24 cellular contexts compared by ENCODE assay signal in genomic region chr1:230074270-230074669, GRCh38. TPM values are rescaled to one million over a fixed set of nuclear protein-coding genes. Genes with fewer than 3 reads are reported as not detected.
A peak's percentile ranks its signal among the peaks of the same experiment; 100 is the strongest.
DNase-seq lines count a peak whose midpoint lies in the region; ATAC-seq and TF ChIP-seq lines count a peak whose summit lies in the region.
"Had no signal": no experiment of that assay in that cellular context is flagged by ENCODE, and none has a peak within 500 bp of the region (broad histone marks: within the 10 kb centered on the region; RNA-seq: fewer than 3 reads in every experiment).

No MANE protein-coding gene starts in this region.

- H2AFZ ChIP-seq in GM23248 = no peak overlapping the region
- no peak overlapping the region for H2AFZ ChIP-seq in PC-3 (ENCODE audit: low read length)
- H2AFZ ChIP-seq: neural progenitor cell had no signal

- peaks cover 4% of the 10 kb centered on the region for H3K27me3 Mint-ChIP-seq in endodermal cell (ENCODE audit: insufficient read depth)
- H3K27me3 Mint-ChIP-seq in CD8-positive, alpha-beta memory T cell = no peaks in the 10 kb centered on the region
- H3K27me3 Mint-ChIP-seq: activated CD4-positive, alpha-beta T cell treated with anti-CD3 and anti-CD28 coated beads, Interleukin-2, amount 10 ng/mL, durations not matched to agents 7 days and 5 days; stimulated activated naive B cell treated with anti-CD40 and anti-IgM and Interleukin-4, amounts not matched to agents 10 μg/mL and 1 μg/mL and 100 μg/mL, for 72 hours had no signal

- 89 to 95% methylated on average over 4 of the region's 4 CpGs for WGBS in GM23248 (ENCODE audit: low coverage in 1 of 2, low lambda C conversion rate in 2 of 2, missing lambda C conversion rate in 2 of 2), 2 experiments
- 86 to 94% methylated on average over 3 to 4 of the region's 4 CpGs for WGBS in endodermal cell (ENCODE audit: insufficient coverage in 1 of 2, insufficient read length in 1 of 2), 2 experiments

- no peak overlapping the region for H3K4me3 Mint-ChIP-seq in endodermal cell
- no peak overlapping the region for H3K4me3 Mint-ChIP-seq in CD8-positive, alpha-beta memory T cell
- H3K4me3 Mint-ChIP-seq: activated CD4-positive, alpha-beta T cell treated with anti-CD3 and anti-CD28 coated beads, Interleukin-2, amount 10 ng/mL, durations not matched to agents 7 days and 5 days; neural progenitor cell; stimulated activated naive B cell treated with anti-CD40 and anti-IgM and Interleukin-4, amounts not matched to agents 10 μg/mL and 1 μg/mL and 100 μg/mL, for 72 hours; type B pancreatic cell had no signal

- no peaks in the 10 kb centered on the region for H3K36me3 Mint-ChIP-seq in endodermal cell (ENCODE audit: low read depth)
- H3K36me3 Mint-ChIP-seq in CD8-positive, alpha-beta memory T cell = peaks cover 3 to 13% (median 7%) of the 10 kb centered on the region in 3 donors

- no TSS peak for BruUV-seq in PC-3 (replicated peaks; lab: Mats Ljungman, UMichigan)

- no peak overlapping the region for H3K4me2 ChIP-seq in GM23248 (ENCODE audit: unreplicated experiment)
- peak overlapping the region; percentile 77 for H3K4me2 ChIP-seq in PC-3 (ENCODE audit: low read length)
- peak overlapping the region; percentile 73 for H3K4me2 ChIP-seq in skeletal muscle satellite cell (ENCODE audit: low read length)
- H3K4me2 ChIP-seq: neural progenitor cell had no signal

- no peak overlapping the region for H3K4me3 ChIP-seq in GM23248
- H3K4me3 ChIP-seq in PC-3 (ENCODE audit: low read length) = peak overlapping the region; percentile 36; the same call in 1 of the 2 replicates
- no peak overlapping the region for H3K4me3 ChIP-seq in endodermal cell (ENCODE audit: low read length)
- H3K4me3 ChIP-seq in skeletal muscle satellite cell (ENCODE audit: low read length) = no peak overlapping the region
- H3K4me3 ChIP-seq in CD8-positive, alpha-beta memory T cell (ENCODE audit: low read length) = no peak overlapping the region
- H3K4me3 ChIP-seq: heart left ventricle, left lung, mucosa of descending colon, neural progenitor cell had no signal

- intact Hi-C loops in PC-3 (cut with micrococcal nuclease) = no loop called here

- POLR2A ChIA-PET in PC-3 (lab: Charles Lee; ENCODE audit: unreplicated experiment) = interaction anchor here (0.6 to 1.0 kb wide), 2 partner anchors 30 to 60 kb away, joined by 3 to 8 read pairs; no protein-coding TSS in a partner anchor
- POLR2A ChIA-PET in CD8-positive, alpha-beta memory T cell (lab: Charles Lee) = no interaction called here

- peaks cover 100% of the 10 kb centered on the region for H3K79me2 ChIP-seq in GM23248 (ENCODE audit: insufficient read depth)
- peaks cover 99% of the 10 kb centered on the region for H3K79me2 ChIP-seq in PC-3 (ENCODE audit: low read length)

- no peaks in the 10 kb centered on the region for H3K9me2 ChIP-seq in GM23248 (ENCODE audit: insufficient read depth)
- H3K9me2 ChIP-seq in PC-3 (replicated peaks; ENCODE audit: low read length) = no peaks in the 10 kb centered on the region

- TF ChIP-seq POLR2A in GM18505 (IDR thresholded peaks at IDR 0.05; ENCODE audit: borderline replicate concordance, extremely low read depth, insufficient read depth, insufficient read length) = no peak

- H4K20me1 ChIP-seq in GM23248 (ENCODE audit: insufficient read depth) (peaks cover 10% of the 10 kb centered on the region; the same call in 1 of the 2 replicates), PC-3 (ENCODE audit: low read length) (peaks cover 58% of the 10 kb centered on the region)

- no peak overlapping the region for H3K27ac Mint-ChIP-seq in endodermal cell
- H3K27ac Mint-ChIP-seq in CD8-positive, alpha-beta memory T cell = no peak overlapping the region
- H3K27ac Mint-ChIP-seq: activated CD4-positive, alpha-beta T cell treated with anti-CD3 and anti-CD28 coated beads, Interleukin-2, amount 10 ng/mL, durations not matched to agents 7 days and 5 days; neural progenitor cell; type B pancreatic cell had no signal

- H3F3A ChIP-seq in GM23248 (ENCODE audit: insufficient read depth) (peaks cover 19% of the 10 kb centered on the region), PC-3 (ENCODE audit: low read length, unreplicated experiment) (peaks cover 4% of the 10 kb centered on the region)

- CTCF ChIA-PET in PC-3 (lab: Charles Lee) = interaction anchor here (0.6 to 1.0 kb wide), 2 partner anchors 31 to 692 kb away, joined by 3 read pairs; no protein-coding TSS in a partner anchor
- CTCF ChIA-PET in CD8-positive, alpha-beta memory T cell (lab: Charles Lee) = no interaction called here

- in situ Hi-C loops in GM23248 (cut with MboI) = no loop called here

- no peak for ATAC-seq in PC-3
- ATAC-seq in GM21515 (IDR thresholded peaks at IDR 0.05; ENCODE audit: unreplicated experiment) = no peak
- no peak for ATAC-seq in GM18505 (IDR thresholded peaks at IDR 0.05; ENCODE audit: unreplicated experiment)
- ATAC-seq: left lung; mucosa of descending colon; stimulated activated naive B cell treated with anti-CD40 and anti-IgM and Interleukin-4, amounts not matched to agents 10 μg/mL and 1 μg/mL and 100 μg/mL, for 72 hours had no signal

- peak; percentile 38; the same call in 1 of the 2 replicates for TF ChIP-seq CTCF in PC-3 (conservative IDR thresholded peaks at IDR 0.05; ENCODE audit: low read depth, low read length)
- TF ChIP-seq CTCF in endodermal cell (conservative IDR thresholded peaks at IDR 0.05) = no peak

- H3K27ac ChIP-seq in GM23248 (peak overlapping the region; percentile 77; the same call in 1 of the 2 replicates), PC-3 (ENCODE audit: low read length) (peak overlapping the region; percentile 91), endodermal cell (ENCODE audit: low read depth, low read length) (no peak overlapping the region)
- H3K27ac ChIP-seq in CD8-positive, alpha-beta memory T cell (ENCODE audit: low read depth, low read length) = no peak overlapping the region
- H3K27ac ChIP-seq: C4-2B, heart left ventricle, HL-60, left lung, neural progenitor cell had no signal

- no peaks in the 10 kb centered on the region for H3K9me3 Mint-ChIP-seq in endodermal cell
- no peaks in the 10 kb centered on the region for H3K9me3 Mint-ChIP-seq in CD8-positive, alpha-beta memory T cell
- H3K9me3 Mint-ChIP-seq: activated CD4-positive, alpha-beta T cell treated with anti-CD3 and anti-CD28 coated beads, Interleukin-2, amount 10 ng/mL, durations not matched to agents 7 days and 5 days; neural progenitor cell; stimulated activated naive B cell treated with anti-CD40 and anti-IgM and Interleukin-4, amounts not matched to agents 10 μg/mL and 1 μg/mL and 100 μg/mL, for 72 hours; type B pancreatic cell had no signal

- H3K27me3 ChIP-seq in GM23248 (replicated peaks; ENCODE audit: insufficient read depth) (no peaks in the 10 kb centered on the region), PC-3 (ENCODE audit: low read length) (no peaks in the 10 kb centered on the region), endodermal cell (ENCODE audit: control insufficient read depth, insufficient read depth, low read length, poor library complexity, severe bottlenecking) (peaks cover 5% of the 10 kb centered on the region), skeletal muscle satellite cell (ENCODE audit: control insufficient read depth, insufficient read depth, low read length) (no peaks in the 10 kb centered on the region)
- H3K27me3 ChIP-seq in CD8-positive, alpha-beta memory T cell (ENCODE audit: insufficient read depth, low read length, poor library complexity, severe bottlenecking) = no peaks in the 10 kb centered on the region
- H3K27me3 ChIP-seq: heart left ventricle, left lung, neural progenitor cell had no signal

- DNase-seq in GM23248 = no peak
- DNase-seq in PC-3 = no peak
- DNase-seq in endodermal cell = peak; percentile 31
- no peak for DNase-seq in CD8-positive, alpha-beta memory T cell
- DNase-seq: activated CD4-positive, alpha-beta T cell treated with anti-CD3 and anti-CD28 coated beads, Interleukin-2, amount 10 ng/mL, durations not matched to agents 7 days and 5 days; activated CD8-positive, alpha-beta memory T cell treated with anti-CD3 and anti-CD28 coated beads, Interleukin-2, amount 50 U/mL, for 48 hours; aorta; DMS153; effector memory CD4-positive, alpha-beta T cell; HCEC 1CT; left lung; mucosa of descending colon; NCI-H1930; NK-92 treated with Interleukin-12 subunit alpha and Interleukin-12 subunit beta, amount 100 ng/mL, for 24 hours; RPMI8226; stimulated activated naive B cell treated with anti-CD40 and anti-IgM and Interleukin-4, amounts not matched to agents 10 μg/mL and 1 μg/mL and 100 μg/mL, for 72 hours had no signal

- H3K9me3 ChIP-seq in GM23248 (ENCODE audit: low read depth) (no peaks in the 10 kb centered on the region), PC-3 (ENCODE audit: low read length) (no peaks in the 10 kb centered on the region), endodermal cell (ENCODE audit: control insufficient read depth, low read length) (no peaks in the 10 kb centered on the region), skeletal muscle satellite cell (replicated peaks; ENCODE audit: low read length) (no peaks in the 10 kb centered on the region)
- H3K9me3 ChIP-seq in CD8-positive, alpha-beta memory T cell (ENCODE audit: low read length) = no peaks in the 10 kb centered on the region
- H3K9me3 ChIP-seq: heart left ventricle, left lung, mucosa of descending colon had no signal

- H3K4me1 ChIP-seq in GM23248 (ENCODE audit: insufficient read depth) (peaks cover 55% of the 10 kb centered on the region), PC-3 (ENCODE audit: insufficient read depth, low read length) (peaks cover 75% of the 10 kb centered on the region), endodermal cell (ENCODE audit: control insufficient read depth, insufficient read depth, low read length) (no peaks in the 10 kb centered on the region), skeletal muscle satellite cell (ENCODE audit: control insufficient read depth, insufficient read depth, low read length) (peaks cover 58% of the 10 kb centered on the region)
- H3K4me1 ChIP-seq in CD8-positive, alpha-beta memory T cell (ENCODE audit: insufficient read depth, low read length) = no peaks in the 10 kb centered on the region

- H3K4me1 Mint-ChIP-seq in endodermal cell = peaks cover 4% of the 10 kb centered on the region
- peaks cover 26 to 87% (median 53%) of the 10 kb centered on the region in 3 donors for H3K4me1 Mint-ChIP-seq in CD8-positive, alpha-beta memory T cell

- H3K36me3 ChIP-seq in GM23248 (ENCODE audit: low read depth) = no peaks in the 10 kb centered on the region
- peaks cover 21% of the 10 kb centered on the region for H3K36me3 ChIP-seq in PC-3 (ENCODE audit: low read depth, low read length)
- H3K36me3 ChIP-seq in endodermal cell (ENCODE audit: control insufficient read depth, insufficient read depth, low read length) = no peaks in the 10 kb centered on the region
- H3K36me3 ChIP-seq in skeletal muscle satellite cell (ENCODE audit: insufficient read depth, low read length) = no peaks in the 10 kb centered on the region
- H3K36me3 ChIP-seq in CD8-positive, alpha-beta memory T cell (ENCODE audit: insufficient read depth, low read length) = no peaks in the 10 kb centered on the region
- H3K36me3 ChIP-seq: neural progenitor cell had no signal

- H3K9ac ChIP-seq in GM23248 = peak overlapping the region; percentile 65; the same call in 1 of the 2 replicates
- H3K9ac ChIP-seq in PC-3 (ENCODE audit: low read length) = peak overlapping the region; percentile 64
- no peak overlapping the region for H3K9ac ChIP-seq in endodermal cell (ENCODE audit: extremely low read depth, low read length, poor library complexity, severe bottlenecking)
- peak overlapping the region; percentile 73 for H3K9ac ChIP-seq in skeletal muscle satellite cell (ENCODE audit: low read depth, low read length)
- H3K9ac ChIP-seq: neural progenitor cell had no signal

RNA-seq across cellular contexts. Expression of gene GALNT2, which starts 7.2 kb away (rescaled TPM):
- 103 and 111 TPM in 2 replicates for total RNA-seq in GM23248 (2014; rRNA removed; shearing (Covaris generic))
- 121 and 124 TPM in 2 replicates for polyA plus RNA-seq in GM23248 (2016; fragmentation: Nextera tagmentation; extraction: Ambion mirVana)
- total RNA-seq in PC-3 (2014; rRNA removed) (182 and 193 TPM in 2 replicates), endodermal cell (10 to 100 TPM; 41.6 to 63.5 TPM)
- 85.8 TPM for polyA plus RNA-seq in endodermal cell (2013, experiment 1 of 2)
- polyA plus RNA-seq in endodermal cell (2013, experiment 2 of 2) = 77.5 TPM
- 64.9 and 78.3 TPM in 2 replicates for total RNA-seq in skeletal muscle satellite cell (2012; rRNA removed)
- total RNA-seq in CD8-positive, alpha-beta memory T cell = 10 to 100 TPM; 65.6 to 69.0 TPM
- polyA plus RNA-seq in CD8-positive, alpha-beta memory T cell = 15.7 TPM

Comparison
In these comparisons a context has a peak if more than half of its experiments do, and no peak if none do; other contexts are left out.
1. H3K27ac ChIP-seq: peak in GM23248 (single experiment) and PC-3 (single experiment); none in endodermal cell (single experiment) and CD8-positive, alpha-beta memory T cell (single experiment).